In the genomic region with DNA sequence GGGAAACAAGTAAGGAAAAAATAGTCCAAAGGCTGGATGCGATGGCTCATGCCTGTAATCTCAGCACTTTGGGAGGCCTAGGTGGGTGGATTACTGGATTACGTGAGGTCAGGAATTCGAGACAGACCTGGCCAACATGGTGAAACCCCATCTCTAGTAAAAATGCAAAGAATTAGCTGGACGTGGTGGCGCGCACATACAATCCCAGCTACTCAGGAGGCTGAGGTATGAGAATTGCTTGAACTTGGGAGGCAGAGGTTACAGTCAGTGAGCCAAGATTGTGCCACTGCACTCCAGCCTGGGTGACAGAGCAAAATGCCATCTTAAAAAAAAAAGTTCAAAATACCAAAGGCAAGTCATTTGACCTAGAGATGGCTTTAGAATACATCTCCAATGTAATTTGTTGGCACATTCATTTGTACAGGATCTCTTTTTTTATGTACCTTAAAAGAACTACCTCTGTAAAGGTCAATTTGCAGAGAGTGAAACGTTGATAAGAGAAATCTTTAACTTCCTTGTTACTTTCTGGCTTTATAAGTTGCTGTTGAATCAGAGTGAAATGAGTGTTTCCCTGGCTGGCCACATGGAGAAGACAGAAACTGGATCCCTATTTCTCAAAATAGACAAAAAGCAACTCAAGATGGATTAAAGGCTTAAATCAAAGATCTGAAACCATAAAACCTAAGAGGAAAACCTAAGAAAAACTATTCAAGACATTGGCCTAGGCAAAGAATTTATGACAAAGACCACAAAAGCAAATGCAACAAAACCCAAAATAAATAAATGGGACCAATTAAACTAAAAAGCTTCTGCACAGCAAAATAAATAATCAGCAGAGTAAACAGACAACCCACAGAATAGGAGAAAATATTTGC, we compare ENCODE assay signal across 25 cellular contexts.
A peak's percentile ranks its signal among the peaks of the same experiment; 100 is the strongest.
DNase-seq lines count a peak whose midpoint lies in the region; ATAC-seq and TF ChIP-seq lines count a peak whose summit lies in the region.
"Had no signal": no experiment of that assay in that cellular context is flagged by ENCODE, and none has a peak within 500 bp of the region (broad histone marks: within the 10 kb centered on the region; RNA-seq: fewer than 3 reads in every experiment).

No MANE protein-coding gene starts in this region.

- H3K9me3 ChIP-seq in PC-9 (ENCODE audit: insufficient read depth, low read depth), result no peaks in the 10 kb centered on the region
- H3K9me3 ChIP-seq: esophagus squamous epithelium, left lung, pancreas had no signal

- no peaks in the 10 kb centered on the region for H4K20me1 ChIP-seq in PC-9 (ENCODE audit: insufficient read depth)

- no peak overlapping the region for H2AFZ ChIP-seq in PC-9

- no peak overlapping the region for H3K4me2 ChIP-seq in PC-9

- H3K27ac Mint-ChIP-seq in activated CD4-positive, alpha-beta T cell treated with anti-CD3 and anti-CD28 coated beads for 36 hours, result no peak overlapping the region
- H3K27ac Mint-ChIP-seq: activated CD4-positive, alpha-beta T cell treated with anti-CD3 and anti-CD28 coated beads, Interleukin-2, amount 10 ng/mL, durations not matched to agents 7 days and 5 days; activated naive CD8-positive, alpha-beta T cell treated with anti-CD3 and anti-CD28 coated beads for 36 hours; CD4-positive, alpha-beta T cell; effector memory CD8-positive, alpha-beta T cell; natural killer cell treated with Interleukin-12 subunit alpha and Interleukin-12 subunit beta and Interleukin-15 and Interleukin-18, amount 100 ng/mL, for 72 hours had no signal

- H3K4me1 ChIP-seq in PC-9 (replicated peaks; ENCODE audit: insufficient read depth), result peaks cover 4% of the 10 kb centered on the region; the same call in 1 of the 2 replicates
- H3K4me1 ChIP-seq: left lung had no signal

- H3K27me3 Mint-ChIP-seq in activated CD4-positive, alpha-beta T cell treated with anti-CD3 and anti-CD28 coated beads for 36 hours, result no peaks in the 10 kb centered on the region
- H3K27me3 Mint-ChIP-seq: CD4-positive, alpha-beta T cell had no signal

- intact Hi-C loops in PC-9 (cut with micrococcal nuclease; ENCODE audit: unreplicated experiment), result no loop called here
- intact Hi-C loops in activated CD4-positive, alpha-beta T cell treated with anti-CD3 and anti-CD28 coated beads for 36 hours (cut with DNase I, micrococcal nuclease), result no loop called here

- POLR2A ChIA-PET in PC-9 (lab: Charles Lee; ENCODE audit: unreplicated experiment), result no interaction called here
- POLR2A ChIA-PET in activated CD4-positive, alpha-beta T cell treated with anti-CD3 and anti-CD28 coated beads for 36 hours (lab: Charles Lee), result no interaction called here

- 0 out of 2 replicates have a peak overlapping the region, but pooled peaks have one; percentile 12 for H3K27ac ChIP-seq in PC-9
- H3K27ac ChIP-seq: esophagus squamous epithelium, heart left ventricle, left lung had no signal

- BruUV-seq in PC-9 (replicated peaks; lab: Mats Ljungman, UMichigan), result no TSS peak

- no peaks in the 10 kb centered on the region for H3K4me1 Mint-ChIP-seq in activated CD4-positive, alpha-beta T cell treated with anti-CD3 and anti-CD28 coated beads for 36 hours
- H3K4me1 Mint-ChIP-seq: activated CD4-positive, alpha-beta T cell treated with anti-CD3 and anti-CD28 coated beads, Interleukin-2, amount 10 ng/mL, durations not matched to agents 7 days and 5 days had no signal

- DNase-seq in H4 (ENCODE audit: low spot score), result peak; percentile 50
- no peak for DNase-seq in PC-9
- peak; percentile 35 for DNase-seq in fibroblast of the aortic adventitia (ENCODE audit: low read depth)
- no peak for DNase-seq in retinal pigment epithelial cell (ENCODE audit: low read depth)
- no peak for DNase-seq in NCI-H1417 treated with DMSO at 0.1 percent for 48 hours (lab: John Stamatoyannopoulos, UW)
- DNase-seq in activated CD4-positive, alpha-beta T cell treated with anti-CD3 and anti-CD28 coated beads for 36 hours, result no peak
- DNase-seq: activated CD4-positive, alpha-beta T cell treated with anti-CD3 and anti-CD28 coated beads, Interleukin-2, amount 10 ng/mL, durations not matched to agents 7 days and 5 days; activated naive CD8-positive, alpha-beta T cell treated with anti-CD3 and anti-CD28 coated beads for 36 hours; CD4-positive, alpha-beta T cell; effector memory CD8-positive, alpha-beta T cell; esophagus squamous epithelium; HCEC 1CT; heart left ventricle; KG1; left lung; NCI-H187; NCI-H69; OCI-M1; pancreas; right cardiac atrium; SHP77; T-helper 1 cell had no signal

- H3K4me3 Mint-ChIP-seq in activated CD4-positive, alpha-beta T cell treated with anti-CD3 and anti-CD28 coated beads for 36 hours, result no peak overlapping the region
- H3K4me3 Mint-ChIP-seq: activated CD4-positive, alpha-beta T cell treated with anti-CD3 and anti-CD28 coated beads, Interleukin-2, amount 10 ng/mL, durations not matched to agents 7 days and 5 days; activated naive CD8-positive, alpha-beta T cell treated with anti-CD3 and anti-CD28 coated beads for 36 hours; CD4-positive, alpha-beta T cell; effector memory CD8-positive, alpha-beta T cell; natural killer cell treated with Interleukin-12 subunit alpha and Interleukin-12 subunit beta and Interleukin-15 and Interleukin-18, amount 100 ng/mL, for 72 hours had no signal

- no peak overlapping the region for H3K4me3 ChIP-seq in PC-9
- H3K4me3 ChIP-seq in fibroblast of the aortic adventitia (ENCODE audit: low read depth, low read length), result no peak overlapping the region
- no peak overlapping the region for H3K4me3 ChIP-seq in retinal pigment epithelial cell (ENCODE audit: low read length)
- H3K4me3 ChIP-seq: esophagus squamous epithelium, heart left ventricle, left lung, pancreas had no signal

- H3K9me2 ChIP-seq in PC-9 (ENCODE audit: insufficient read depth), result no peaks in the 10 kb centered on the region

- no peak for TF ChIP-seq CTCF in PC-9 (conservative IDR thresholded peaks at IDR 0.05)
- no peak for TF ChIP-seq CTCF in fibroblast of the aortic adventitia (IDR thresholded peaks at IDR 0.05; ENCODE audit: insufficient read depth, low read length)
- peak; percentile 2 for TF ChIP-seq CTCF in retinal pigment epithelial cell (conservative IDR thresholded peaks at IDR 0.05; ENCODE audit: low read depth, low read length)

- H3K9me3 Mint-ChIP-seq in activated CD4-positive, alpha-beta T cell treated with anti-CD3 and anti-CD28 coated beads for 36 hours (ENCODE audit: low read depth), result no peaks in the 10 kb centered on the region
- H3K9me3 Mint-ChIP-seq: activated naive CD8-positive, alpha-beta T cell treated with anti-CD3 and anti-CD28 coated beads for 36 hours; CD4-positive, alpha-beta T cell; effector memory CD8-positive, alpha-beta T cell; natural killer cell treated with Interleukin-12 subunit alpha and Interleukin-12 subunit beta and Interleukin-15 and Interleukin-18, amount 100 ng/mL, for 72 hours had no signal

- no peaks in the 10 kb centered on the region for H3K36me3 Mint-ChIP-seq in activated CD4-positive, alpha-beta T cell treated with anti-CD3 and anti-CD28 coated beads for 36 hours (ENCODE audit: low read depth)
- H3K36me3 Mint-ChIP-seq: activated naive CD8-positive, alpha-beta T cell treated with anti-CD3 and anti-CD28 coated beads for 36 hours; natural killer cell treated with Interleukin-12 subunit alpha and Interleukin-12 subunit beta and Interleukin-15 and Interleukin-18, amount 100 ng/mL, for 72 hours had no signal

- no peaks in the 10 kb centered on the region for H3F3A ChIP-seq in PC-9 (ENCODE audit: insufficient read depth, low read depth)

- CTCF ChIA-PET in PC-9 (lab: Charles Lee), result interaction anchor here (0.6 kb wide), 1 partner anchor 14 kb away, joined by 3 read pairs; no protein-coding TSS in a partner anchor
- CTCF ChIA-PET in activated CD4-positive, alpha-beta T cell treated with anti-CD3 and anti-CD28 coated beads for 36 hours (lab: Charles Lee), result interaction anchor here (0.8 kb wide), 1 partner anchor 10 kb away, joined by 3 read pairs; no protein-coding TSS in a partner anchor

- H3K79me2 ChIP-seq in PC-9 (ENCODE audit: low read depth), result no peaks in the 10 kb centered on the region

- H3K27me3 ChIP-seq in PC-9 (ENCODE audit: insufficient read depth, low read depth), result no peaks in the 10 kb centered on the region
- H3K27me3 ChIP-seq: esophagus squamous epithelium, heart left ventricle, left lung, pancreas had no signal

- ATAC-seq in GM18511 (IDR thresholded peaks at IDR 0.05; ENCODE audit: unreplicated experiment) (no peak), HG03457 (IDR thresholded peaks at IDR 0.05; ENCODE audit: unreplicated experiment) (no peak)
- ATAC-seq in activated CD4-positive, alpha-beta T cell treated with anti-CD3 and anti-CD28 coated beads for 36 hours, result no peak
- ATAC-seq: effector memory CD8-positive, alpha-beta T cell; heart left ventricle; left lung; pancreas; right cardiac atrium had no signal

- H3K36me3 ChIP-seq in PC-9 (ENCODE audit: low read depth), result no peaks in the 10 kb centered on the region
- H3K36me3 ChIP-seq: esophagus squamous epithelium, heart left ventricle, left lung, pancreas had no signal

Comparison
In these comparisons a context has a peak if more than half of its experiments do, and no peak if none do; other contexts are left out.
1. DNase-seq: peak in H4 (single experiment) and fibroblast of the aortic adventitia (single experiment); none in PC-9 (0 of 2), retinal pigment epithelial cell (single experiment), NCI-H1417 treated with DMSO at 0.1 percent for 48 hours (single experiment) and activated CD4-positive, alpha-beta T cell treated with anti-CD3 and anti-CD28 coated beads for 36 hours (single experiment).